ENCODE assay signal across 8 cellular contexts in genomic region chr7:66075590-66076458, GRCh38. TPM values are rescaled to one million over a fixed set of nuclear protein-coding genes. Genes with fewer than 3 reads are reported as not detected.
DNase-seq lines count a peak whose midpoint lies in the region; ATAC-seq, FAIRE-seq and TF ChIP-seq lines count a peak whose summit lies in the region.

ASL (plus strand) TSS chr7:66075819; CDS start chr7:66076082, 263 bp downstream.

- H3K9me3 ChIP-seq in pancreas (no peaks in the 10 kb centered on the region), tibial artery (no peaks in the 10 kb centered on the region)

- H3K4me1 ChIP-seq in pancreas: peaks cover 0 to 7% (median 4%) of the 10 kb centered on the region in 3 donors
- H3K4me1 ChIP-seq in tibial artery: peaks cover 0 to 21% (median 13%) of the 10 kb centered on the region in 4 donors

- peak; percentile 92 for DNase-seq in NCI-H1105 (lab: John Stamatoyannopoulos, UW)
- DNase-seq in SW 1271 (lab: John Stamatoyannopoulos, UW): peak; percentile 70 to 84
- DNase-seq in activated naive CD8-positive, alpha-beta T cell treated with anti-CD3 and anti-CD28 coated beads, Interleukin-2, amount 50 U/mL, for 16 hours (ENCODE audit: low read depth, low spot score): peak; percentile 76
- DNase-seq in Right ventricle myocardium inferior (ENCODE audit: missing footprints): peak; percentile 98
- DNase-seq in pancreas: peak; percentile 93 to 98 (median 96)
- peak; percentile 92 to 96 for DNase-seq in tibial artery

- peak within 1 kb of the TSS; percentile 29 to 68 (median 66) for H3K27ac ChIP-seq in pancreas
- peak within 1 kb of the TSS; percentile 78 to 82 for H3K27ac ChIP-seq in tibial artery

- TF ChIP-seq CTCF in pancreas (IDR thresholded peaks at IDR 0.05) (no peak), tibial artery (IDR thresholded peaks at IDR 0.05) (peak in 1 of 2 experiments; percentile 8)

- H3K4me3 ChIP-seq in pancreas (peak within 1 kb of the TSS; percentile 64 to 93 (median 72)), tibial artery (peak within 1 kb of the TSS; percentile 87 to 93)

- 0% methylated on average over 49 to 67 of the region's 67 CpGs for WGBS in pancreas, 2 donors

- H3K27me3 ChIP-seq in pancreas (no peaks in the 10 kb centered on the region), tibial artery (no peaks in the 10 kb centered on the region)

- ATAC-seq in HG02610 (IDR thresholded peaks at IDR 0.05; ENCODE audit: unreplicated experiment) (peak; percentile 99), Right ventricle myocardium inferior (peak; percentile 100), pancreas (peak; percentile 99)

- intact Hi-C loops in Right ventricle myocardium inferior (cut with DNase I): loop anchor here (5.0 kb wide), 1 partner anchor 41 kb away; no protein-coding TSS in a partner anchor
- intact Hi-C loops in pancreas (cut with DNase I): no loop called here
- intact Hi-C loops in tibial artery (cut with DNase I; ENCODE audit: low total_unique reads): loop anchor here (5.0 kb wide), 1 partner anchor 41 kb away; no protein-coding TSS in a partner anchor

- no peaks in the 10 kb centered on the region for H3K36me3 ChIP-seq in pancreas
- H3K36me3 ChIP-seq in tibial artery: peaks cover 0 to 16% (median 14%) of the 10 kb centered on the region in 3 donors

- TF ChIP-seq POLR2A in GM10847 (IDR thresholded peaks at IDR 0.05; ENCODE audit: extremely low read depth, insufficient read length): peak; percentile 88

- FAIRE-seq in pancreas (lab: Jason Lieb, UNC): no peak

RNA-seq across cellular contexts. Expression of gene ASL, which starts in this region (rescaled TPM):
- total RNA-seq in Right ventricle myocardium inferior: 11.8 TPM
- 10 to 100 TPM; 15.6 to 27.7 (median 24.4) TPM for total RNA-seq in pancreas
- 10 to 100 TPM; 43.8 to 63.2 TPM for polyA plus RNA-seq in pancreas

Comparison
In these comparisons a context has a peak if more than half of its experiments do, and no peak if none do; other contexts are left out.
1. Peak in every context shown above with its lines: DNase-seq, ATAC-seq, H3K4me3 ChIP-seq and H3K27ac ChIP-seq.
2. intact Hi-C loops: an anchor here in Right ventricle myocardium inferior (5.0 kb wide) and tibial artery (5.0 kb wide); none called in pancreas.